Comparison of ENCODE assay signal across 14 cellular contexts in the genomic region with DNA sequence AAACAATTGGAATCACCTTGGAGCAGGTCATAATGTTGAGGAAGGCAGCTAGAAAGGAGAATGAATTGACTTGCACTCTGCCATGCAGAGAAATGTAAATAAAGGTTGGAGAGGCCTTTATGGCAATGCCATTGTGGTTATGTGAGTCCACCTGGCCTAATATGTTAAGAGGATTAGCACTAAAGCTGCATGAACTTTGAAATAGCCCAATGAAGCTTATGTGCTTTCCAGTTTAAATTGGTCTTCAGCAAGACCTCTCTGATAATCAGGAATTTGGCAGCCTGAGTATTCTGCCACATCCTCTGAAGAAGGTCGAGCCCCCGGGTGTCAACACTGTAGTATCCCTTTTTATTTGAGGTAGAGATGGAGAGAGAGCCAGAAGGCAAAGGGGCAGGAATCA.
DNase-seq lines count a peak whose midpoint lies in the region; ATAC-seq and TF ChIP-seq lines count a peak whose summit lies in the region.
"Had no signal": no experiment of that assay in that cellular context is flagged by ENCODE, and none has a peak within 500 bp of the region (broad histone marks: within the 10 kb centered on the region; RNA-seq: fewer than 3 reads in every experiment).

No MANE protein-coding gene starts in this region.

- H3K4me3 Mint-ChIP-seq in osteocyte (ENCODE audit: unreplicated experiment), result no peak overlapping the region

- H3K4me1 ChIP-seq in HUES48 (ENCODE audit: control insufficient read depth, insufficient read depth, low read length), result peaks cover 39% of the 10 kb centered on the region
- no peaks in the 10 kb centered on the region for H3K4me1 ChIP-seq in mammary epithelial cell (ENCODE audit: insufficient read depth, low read length)
- H3K4me1 ChIP-seq: ascending aorta, Peyer's patch had no signal

- H3K36me3 Mint-ChIP-seq in osteocyte (ENCODE audit: unreplicated experiment), result peaks cover 3% of the 10 kb centered on the region

- peaks cover 49% of the 10 kb centered on the region for H3K4me1 Mint-ChIP-seq in osteocyte (ENCODE audit: unreplicated experiment)

- intact Hi-C loops in posterior vena cava (cut with DNase I) (no loop called here), mammary epithelial cell (cut with micrococcal nuclease) (no loop called here)

- no peaks in the 10 kb centered on the region for H3K36me3 ChIP-seq in HUES48 (ENCODE audit: control insufficient read depth, insufficient read depth, low read length)
- no peaks in the 10 kb centered on the region for H3K36me3 ChIP-seq in mammary epithelial cell (ENCODE audit: insufficient read depth, low read length)
- H3K36me3 ChIP-seq: ascending aorta, Peyer's patch had no signal

- H4K20me1 ChIP-seq in mammary epithelial cell (ENCODE audit: insufficient read depth, low read length), result no peaks in the 10 kb centered on the region

- DNase-seq in NCI-H345 treated with DMSO at 0.1 percent for 48 hours (lab: John Stamatoyannopoulos, UW; ENCODE audit: unreplicated experiment), result peak; percentile 53
- peak; percentile 42 for DNase-seq in astrocyte of the hippocampus (ENCODE audit: low read depth, low spot score)
- no peak for DNase-seq in osteocyte (ENCODE audit: extremely low spot score, unreplicated experiment)
- DNase-seq in posterior vena cava (ENCODE audit: low spot score), result no peak
- DNase-seq in mammary epithelial cell, result no peak
- DNase-seq: activated gamma-delta T cell, H7, NCI-H226, Peyer's patch had no signal

- no peaks in the 10 kb centered on the region for H3K27me3 Mint-ChIP-seq in osteocyte (ENCODE audit: unreplicated experiment)

- BruUV-seq in mammary epithelial cell (replicated peaks; lab: Mats Ljungman, UMichigan), result no TSS peak

- dilution Hi-C loops in mammary epithelial cell (cut with HindIII; ENCODE audit: low sequenced_read_pairs), result no loop called here

- H3K9ac ChIP-seq in HUES48 (ENCODE audit: low read depth, low read length) (no peak overlapping the region), mammary epithelial cell (ENCODE audit: insufficient read depth, low read length) (no peak overlapping the region)

- TF ChIP-seq CTCF in osteocyte (IDR thresholded peaks at IDR 0.05) (no peak), mammary epithelial cell (conservative IDR thresholded peaks at IDR 0.05 in 1 of 2, IDR thresholded peaks at IDR 0.05 in 1 of 2; ENCODE audit: extremely low read depth in 1 of 2, insufficient read depth in 1 of 2, low read depth in 1 of 2, low read length in 2 of 2) (no peak)

- peak overlapping the region; percentile 66 for H3K27ac Mint-ChIP-seq in osteocyte (ENCODE audit: unreplicated experiment)

- WGBS in mammary epithelial cell (ENCODE audit: low coverage, missing lambda C conversion rate), result 24% methylated on average over 2 of the region's 2 CpGs

- H3K79me2 ChIP-seq in mammary epithelial cell (ENCODE audit: insufficient read depth, low read length), result no peaks in the 10 kb centered on the region

- in situ Hi-C loops in mammary epithelial cell (cut with MboI; ENCODE audit: low sequenced_read_pairs in 2 of 2), result no loop called here

- H3K4me3 ChIP-seq in HUES48 (ENCODE audit: low read depth, low read length), result no peak overlapping the region
- H3K4me3 ChIP-seq in mammary epithelial cell (replicated peaks in 1 of 3; ENCODE audit: insufficient read depth in 1 of 3, low read depth in 2 of 3, low read length in 3 of 3), result no peak overlapping the region
- H3K4me3 ChIP-seq: ascending aorta, Peyer's patch had no signal

- H3K27ac ChIP-seq in HUES48 (ENCODE audit: low read depth, low read length), result peak overlapping the region; percentile 92
- no peak overlapping the region for H3K27ac ChIP-seq in mammary epithelial cell (ENCODE audit: insufficient read depth, low read depth, low read length)
- H3K27ac ChIP-seq: ascending aorta, Peyer's patch had no signal

- CTCF ChIA-PET in mammary epithelial cell (lab: Charles Lee; ENCODE audit: low non-redundant PET), result no interaction called here

- H3K9me3 ChIP-seq in HUES48 (ENCODE audit: control insufficient read depth, insufficient read depth, low read length), result no peaks in the 10 kb centered on the region
- no peaks in the 10 kb centered on the region for H3K9me3 ChIP-seq in mammary epithelial cell (replicated peaks; ENCODE audit: insufficient read depth, low read length)
- H3K9me3 ChIP-seq: Peyer's patch had no signal

- H3K4me2 ChIP-seq in mammary epithelial cell (ENCODE audit: insufficient read depth, low read depth, low read length), result no peak overlapping the region

- ATAC-seq in GM19328 (IDR thresholded peaks at IDR 0.05; ENCODE audit: unreplicated experiment), result no peak
- ATAC-seq: esophagus mucosa, sciatic nerve had no signal

- H3K9me3 Mint-ChIP-seq in osteocyte (ENCODE audit: unreplicated experiment), result peaks cover 7% of the 10 kb centered on the region

- H3K27me3 ChIP-seq in HUES48 (ENCODE audit: control insufficient read depth, insufficient read depth, low read length), result no peaks in the 10 kb centered on the region
- peaks cover 3% of the 10 kb centered on the region for H3K27me3 ChIP-seq in mammary epithelial cell (ENCODE audit: insufficient read depth, low read length)
- H3K27me3 ChIP-seq: ascending aorta, Peyer's patch had no signal

- no peak overlapping the region for H2AFZ ChIP-seq in mammary epithelial cell (ENCODE audit: low read depth, low read length)

Comparison
In these comparisons a context has a peak if more than half of its experiments do, and no peak if none do; other contexts are left out.
1. DNase-seq: peak in NCI-H345 treated with DMSO at 0.1 percent for 48 hours (single experiment) and astrocyte of the hippocampus (single experiment); none in osteocyte (single experiment), posterior vena cava (single experiment) and mammary epithelial cell (single experiment).